Comparison of ENCODE assay signal across 26 cellular contexts in genomic region chr3:171213178-171213577, GRCh38.
"Had no signal": no experiment of that assay in that cellular context is flagged by ENCODE, and none has a peak within 500 bp of the region (broad histone marks: within the 10 kb centered on the region; RNA-seq: fewer than 3 reads in every experiment).

No MANE protein-coding gene starts in this region.

- H3K36me3 ChIP-seq: adrenal gland, MG63, Peyer's patch had no signal

- H3K27ac Mint-ChIP-seq: activated B cell treated with CpG ODN at 0.5 μM for 24 hours; activated CD4-positive, alpha-beta memory T cell treated with anti-CD3 and anti-CD28 coated beads, Interleukin-2, amount 10 ng/mL, durations not matched to agents 7 days and 5 days; activated naive CD8-positive, alpha-beta T cell treated with anti-CD3 and anti-CD28 coated beads, Interleukin-2, amount 10 ng/mL, durations not matched to agents 7 days and 5 days; activated T-cell treated with anti-CD3 and anti-CD28 coated beads, Interleukin-2, amount 50 U/mL, for 72 hours; activated T-helper 2 cell treated with anti-CD3 and anti-CD28 coated beads, Interferon-gamma antibody, Interleukin-2, Interleukin-4, amounts not matched to agents 10 μg/mL and 5 μg/mL and 100 μg/mL, durations not matched to agents 14 hours and 24 hours and 36 hours; T-helper 1 cell treated with Interleukin-12 subunit alpha and Interleukin-12 subunit beta and Interleukin-4 antibody, amounts not matched to agents 30 μg/mL and 1 μg/mL, for 36 hours had no signal

- H3K4me1 Mint-ChIP-seq: activated B cell treated with CpG ODN at 0.5 μM for 24 hours had no signal

- DNase-seq: activated B cell treated with CpG ODN at 0.5 μM for 24 hours; activated CD4-positive, alpha-beta memory T cell treated with anti-CD3 and anti-CD28 coated beads, Interleukin-2, amount 10 ng/mL, durations not matched to agents 7 days and 5 days; activated CD4-positive, alpha-beta T cell treated with anti-CD3 and anti-CD28 coated beads for 1 hour; activated CD4-positive, alpha-beta T cell treated with anti-CD3 and anti-CD28 coated beads, Interleukin-2, amount 50 U/mL, for 1 hour; activated gamma-delta T cell treated with Interleukin-2 at 50 U/mL for 16 hours; activated naive CD4-positive, alpha-beta T cell treated with anti-CD3 and anti-CD28 coated beads, Interleukin-2, amount 50 U/mL, for 16 hours; activated naive CD8-positive, alpha-beta T cell treated with anti-CD3 and anti-CD28 coated beads, Interleukin-2, amount 10 ng/mL, durations not matched to agents 7 days and 5 days; activated T-cell treated with anti-CD3 and anti-CD28 coated beads for 4 hours; activated T-cell treated with anti-CD3 and anti-CD28 coated beads, Interleukin-2, amount 50 U/mL, for 72 hours; adrenal gland; anterior cingulate cortex; cerebellar nuclear complex; MG63; NCI-H1105; NCI-H1436; NCI-H187 treated with DMSO at 0.1 percent for 48 hours; NCI-H2081 treated with DMSO at 0.1 percent for 48 hours; NCI-H510A treated with DMSO at 0.1 percent for 48 hours; NCI-H69; NK-92 treated with Interleukin-12 subunit alpha and Interleukin-12 subunit beta, amount 100 ng/mL, for 24 hours; Peyer's patch; SHP77; T-helper 9 cell had no signal

- H3K9me3 ChIP-seq: adrenal gland, MG63, Peyer's patch had no signal

- H3K9me3 Mint-ChIP-seq: activated CD4-positive, alpha-beta memory T cell treated with anti-CD3 and anti-CD28 coated beads, Interleukin-2, amount 10 ng/mL, durations not matched to agents 7 days and 5 days; activated naive CD8-positive, alpha-beta T cell treated with anti-CD3 and anti-CD28 coated beads, Interleukin-2, amount 10 ng/mL, durations not matched to agents 7 days and 5 days; activated T-helper 2 cell treated with anti-CD3 and anti-CD28 coated beads, Interferon-gamma antibody, Interleukin-2, Interleukin-4, amounts not matched to agents 10 μg/mL and 5 μg/mL and 100 μg/mL, durations not matched to agents 14 hours and 24 hours and 36 hours; T-helper 1 cell treated with Interleukin-12 subunit alpha and Interleukin-12 subunit beta and Interleukin-4 antibody, amounts not matched to agents 30 μg/mL and 1 μg/mL, for 36 hours had no signal

- H3K27me3 ChIP-seq: adrenal gland, Peyer's patch had no signal

- H3K4me3 Mint-ChIP-seq: activated B cell treated with CpG ODN at 0.5 μM for 24 hours; activated CD4-positive, alpha-beta memory T cell treated with anti-CD3 and anti-CD28 coated beads, Interleukin-2, amount 10 ng/mL, durations not matched to agents 7 days and 5 days; activated naive CD8-positive, alpha-beta T cell treated with anti-CD3 and anti-CD28 coated beads, Interleukin-2, amount 10 ng/mL, durations not matched to agents 7 days and 5 days; activated T-cell treated with anti-CD3 and anti-CD28 coated beads, Interleukin-2, amount 50 U/mL, for 72 hours; T-helper 1 cell treated with Interleukin-12 subunit alpha and Interleukin-12 subunit beta and Interleukin-4 antibody, amounts not matched to agents 30 μg/mL and 1 μg/mL, for 36 hours had no signal

- ATAC-seq: activated T-cell treated with anti-CD3 and anti-CD28 coated beads, Interleukin-2, amount 50 U/mL, for 72 hours had no signal

- H3K27me3 Mint-ChIP-seq: activated B cell treated with CpG ODN at 0.5 μM for 24 hours; activated CD4-positive, alpha-beta memory T cell treated with anti-CD3 and anti-CD28 coated beads, Interleukin-2, amount 10 ng/mL, durations not matched to agents 7 days and 5 days; activated naive CD8-positive, alpha-beta T cell treated with anti-CD3 and anti-CD28 coated beads, Interleukin-2, amount 10 ng/mL, durations not matched to agents 7 days and 5 days had no signal

- H3K27ac ChIP-seq: adrenal gland, KMS-11, Peyer's patch had no signal

- H3K4me3 ChIP-seq: adrenal gland, MG63, Peyer's patch had no signal

- H3K4me1 ChIP-seq: adrenal gland, Peyer's patch had no signal
